18 cellular contexts compared by ENCODE assay signal in the genomic region with DNA sequence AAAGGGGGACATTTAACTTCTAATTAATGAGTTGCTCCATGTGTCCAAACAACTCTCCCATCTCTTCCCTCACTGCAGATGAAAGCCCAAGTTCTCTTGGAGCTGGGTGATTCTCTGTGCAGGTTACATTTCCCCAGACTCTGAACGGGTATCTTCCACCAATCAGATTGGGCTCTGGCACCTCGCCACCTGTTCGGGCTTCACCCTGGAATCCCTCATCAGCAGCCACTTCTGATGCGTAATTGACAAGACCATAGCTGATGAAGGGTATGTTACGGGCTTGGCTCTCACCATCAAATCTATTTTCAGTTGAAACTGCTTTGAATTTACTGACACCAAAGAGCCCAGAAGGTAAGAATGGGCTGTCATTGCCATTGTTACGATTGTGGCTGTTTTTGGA.
"Had no signal": no experiment of that assay in that cellular context is flagged by ENCODE, and none has a peak within 500 bp of the region (broad histone marks: within the 10 kb centered on the region; RNA-seq: fewer than 3 reads in every experiment).

No MANE protein-coding gene starts in this region.

- DNase-seq: esophagus squamous epithelium; foreskin fibroblast; kidney; left colon; mammary epithelial cell; naive thymus-derived CD4-positive, alpha-beta T cell; nephron progenitor cell; psoas muscle; retina; stimulated activated CD4-positive, alpha-beta T cell treated with anti-CD3 and anti-CD28 coated beads, Interleukin-2, amount 100 ng/mL, for 24 hours; stimulated activated CD4-positive, alpha-beta T cell treated with anti-CD3 and anti-CD28 coated beads, Interleukin-4, amount 100 ng/mL, for 4 hours; stimulated activated naive B cell treated with anti-CD40 and anti-IgM and Interleukin-4, amounts not matched to agents 10 μg/mL and 1 μg/mL and 100 μg/mL, for 72 hours; stimulated activated naive CD8-positive, alpha-beta T cell treated with anti-CD3 and anti-CD28 coated beads, Interleukin-15, amount 100 ng/mL, for 72 hours; testis; upper lobe of right lung had no signal

- H3K9ac ChIP-seq: parathyroid adenoma had no signal

- H3K36me3 ChIP-seq: esophagus squamous epithelium, tibial nerve, upper lobe of right lung, vagina had no signal

- H3K9me3 ChIP-seq: esophagus squamous epithelium, psoas muscle, testis, tibial nerve, upper lobe of right lung, vagina had no signal

- H3K27me3 ChIP-seq: esophagus squamous epithelium, testis, tibial nerve, upper lobe of right lung, vagina had no signal

- H3K4me1 ChIP-seq: testis, upper lobe of right lung had no signal

- H3K27ac ChIP-seq: parathyroid adenoma, psoas muscle, testis, tibial nerve, upper lobe of right lung, vagina had no signal

- H3K4me3 ChIP-seq: esophagus squamous epithelium, psoas muscle, testis, tibial nerve, upper lobe of right lung, vagina had no signal
